1 cellular context compared by ENCODE assay signal in genomic region chr9:116939161-116939560, GRCh38.
TF ChIP-seq lines count a peak whose summit lies in the region.

No MANE protein-coding gene starts in this region.

TF ChIP-seq in IMR-90, 13 proteins besides CTCF, POLR2A, EP300 and RAD21 (continued from another document):
- no peak for TF ChIP-seq MXI1 (IDR thresholded peaks at IDR 0.05; ENCODE audit: borderline replicate concordance, low read depth, low read length)
- TF ChIP-seq SMC3 (IDR thresholded peaks at IDR 0.05; ENCODE audit: low read depth, low read length) = no peak
- TF ChIP-seq ELK1 (IDR thresholded peaks at IDR 0.05; ENCODE audit: borderline replicate concordance, low read depth, low read length) = no peak
- no peak for TF ChIP-seq NFE2L2 (IDR thresholded peaks at IDR 0.05; ENCODE audit: low read depth, low read length)
- no peak for TF ChIP-seq MAFK (IDR thresholded peaks at IDR 0.05; ENCODE audit: low read depth, low read length)
- no peak for TF ChIP-seq RCOR1 (IDR thresholded peaks at IDR 0.05; ENCODE audit: insufficient replicate concordance, low read length)
- TF ChIP-seq RFX5 (IDR thresholded peaks at IDR 0.05; ENCODE audit: low read depth, low read length) = no peak
- no peak for TF ChIP-seq CEBPB (IDR thresholded peaks at IDR 0.05; ENCODE audit: low read depth, low read length)
- TF ChIP-seq USF2 (IDR thresholded peaks at IDR 0.05; ENCODE audit: low read depth, low read length) = no peak
- no peak for TF ChIP-seq CHD1 (IDR thresholded peaks at IDR 0.05; ENCODE audit: low read depth, low read length)
- no peak for TF ChIP-seq MAZ (IDR thresholded peaks at IDR 0.05; ENCODE audit: borderline replicate concordance, low read depth, low read length)
TF ChIP-seq in IMR-90: peak in this region for 0.
